ENCODE assay signal across 1 cellular context in genomic region chr19:18768046-18768771, GRCh38.
A peak's percentile ranks its signal among the peaks of the same experiment; 100 is the strongest.
TF ChIP-seq lines count a peak whose summit lies in the region.

No MANE protein-coding gene starts in this region.

TF ChIP-seq in HepG2, 621 proteins besides CTCF, POLR2A, EP300 and RAD21:
- TF ChIP-seq, protein P1, sequence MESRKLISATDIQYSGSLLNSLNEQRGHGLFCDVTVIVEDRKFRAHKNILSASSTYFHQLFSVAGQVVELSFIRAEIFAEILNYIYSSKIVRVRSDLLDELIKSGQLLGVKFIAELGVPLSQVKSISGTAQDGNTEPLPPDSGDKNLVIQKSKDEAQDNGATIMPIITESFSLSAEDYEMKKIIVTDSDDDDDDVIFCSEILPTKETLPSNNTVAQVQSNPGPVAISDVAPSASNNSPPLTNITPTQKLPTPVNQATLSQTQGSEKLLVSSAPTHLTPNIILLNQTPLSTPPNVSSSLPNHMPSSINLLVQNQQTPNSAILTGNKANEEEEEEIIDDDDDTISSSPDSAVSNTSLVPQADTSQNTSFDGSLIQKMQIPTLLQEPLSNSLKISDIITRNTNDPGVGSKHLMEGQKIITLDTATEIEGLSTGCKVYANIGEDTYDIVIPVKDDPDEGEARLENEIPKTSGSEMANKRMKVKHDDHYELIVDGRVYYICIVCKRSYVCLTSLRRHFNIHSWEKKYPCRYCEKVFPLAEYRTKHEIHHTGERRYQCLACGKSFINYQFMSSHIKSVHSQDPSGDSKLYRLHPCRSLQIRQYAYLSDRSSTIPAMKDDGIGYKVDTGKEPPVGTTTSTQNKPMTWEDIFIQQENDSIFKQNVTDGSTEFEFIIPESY (CRISPR knock-in tag; IDR thresholded peaks at IDR 0.05), result peak; percentile 81
- TF ChIP-seq ZHX1 (CRISPR knock-in tag; IDR thresholded peaks at IDR 0.05; ENCODE audit: low read depth), result no peak
TF ChIP-seq in HepG2: peak in this region for 1.
